ENCODE assay signal across 8 cellular contexts in the genomic region with DNA sequence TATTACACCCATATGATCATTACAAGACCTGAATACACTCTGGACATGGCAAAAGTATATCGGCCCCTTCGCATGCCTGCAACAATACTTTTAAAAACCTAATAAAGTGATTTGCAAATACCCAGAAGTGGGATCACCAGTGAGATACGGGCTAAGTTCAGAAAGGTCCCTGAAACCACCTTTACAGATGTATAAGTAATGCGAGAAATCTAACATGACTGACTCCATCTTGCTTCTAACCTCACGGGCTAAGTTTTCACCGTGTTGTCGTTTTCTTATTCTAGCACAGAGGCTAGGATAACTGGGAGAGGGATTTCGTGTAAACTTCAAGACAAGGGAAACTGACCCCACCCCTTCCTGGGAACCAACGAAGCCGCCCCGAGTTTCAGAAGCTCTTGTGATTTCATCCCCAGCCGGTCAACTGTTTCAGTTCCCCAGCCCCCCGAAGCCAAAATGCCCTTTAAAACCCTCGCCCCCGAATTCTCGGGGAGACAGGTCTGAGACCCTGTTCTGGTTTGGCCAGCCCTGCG. TPM values are rescaled to one million over a fixed set of nuclear protein-coding genes. Genes with fewer than 3 reads are reported as not detected.
DNase-seq lines count a peak whose midpoint lies in the region; ATAC-seq, FAIRE-seq and TF ChIP-seq lines count a peak whose summit lies in the region.

No MANE protein-coding gene starts in this region.

- TF ChIP-seq CTCF in coronary artery (IDR thresholded peaks at IDR 0.05) (no peak), HepG2 (CRISPR knock-in tag; IDR thresholded peaks at IDR 0.05) (no peak), thoracic aorta (IDR thresholded peaks at IDR 0.05) (no peak)

- H2AFZ ChIP-seq in GM23248 (peak overlapping the region; percentile 95), HepG2 (ENCODE audit: low read length) (no peak overlapping the region)

- H3K36me3 ChIP-seq in ES-I3 (ENCODE audit: insufficient read depth, low read length) (no peaks in the 10 kb centered on the region), GM23248 (ENCODE audit: low read depth) (no peaks in the 10 kb centered on the region), NT2/D1 (ENCODE audit: insufficient read depth, insufficient read length, low read length) (no peaks in the 10 kb centered on the region), HepG2 (replicated peaks in 1 of 2; ENCODE audit: control insufficient read depth in 1 of 2, insufficient read depth in 2 of 2, low read length in 2 of 2) (peaks cover 0 to 9% of the 10 kb centered on the region in 2 experiments; a peak in 2 of 5 replicates), thoracic aorta (no peaks in the 10 kb centered on the region)

- no peak for TF ChIP-seq EP300 in HepG2 (IDR thresholded peaks at IDR 0.05; ENCODE audit: low read depth in 2 of 2, low read length in 2 of 2)
- no peak for TF ChIP-seq EP300 in HepG2 (CRISPR knock-in tag; IDR thresholded peaks at IDR 0.05; ENCODE audit: borderline replicate concordance)

- peaks cover 13% of the 10 kb centered on the region; the same call in 1 of the 2 replicates for H3K79me2 ChIP-seq in GM23248 (ENCODE audit: insufficient read depth)
- H3K79me2 ChIP-seq in HepG2 (ENCODE audit: insufficient read depth, low read length): peaks cover 55% of the 10 kb centered on the region

- 0 out of 2 replicates have a peak, but pooled peaks cover 24% of the 10 kb centered on the region for H3F3A ChIP-seq in GM23248 (ENCODE audit: insufficient read depth)

- no peak for ATAC-seq in HepG2
- ATAC-seq in thoracic aorta (ENCODE audit: insufficient number of reproducible peaks, low FRiP score, low read depth): peak; percentile 29

- H3K27ac ChIP-seq in GM23248 (peak overlapping the region; percentile 66), coronary artery (peak overlapping the region; percentile 82 to 95), HepG2 (ENCODE audit: extremely low read length, insufficient read depth, low read length) (peak overlapping the region; percentile 86), thoracic aorta (peak overlapping the region; percentile 76 to 80)

- FAIRE-seq in HepG2 (lab: Jason Lieb, UNC): peak; percentile 18

- no peak; a peak in 1 of 4 replicates for TF ChIP-seq POLR2A in HepG2 (IDR thresholded peaks at IDR 0.05; ENCODE audit: insufficient read depth in 1 of 2, low read depth in 2 of 2, low read length in 2 of 2)

- 0 out of 2 replicates have a peak, but pooled peaks have one; percentile 25 for TF ChIP-seq RAD21 in HepG2 (CRISPR knock-in tag; IDR thresholded peaks at IDR 0.05)

- H3K9me3 ChIP-seq in ES-I3 (ENCODE audit: control insufficient read depth, insufficient read depth, low read length) (no peaks in the 10 kb centered on the region), GM23248 (ENCODE audit: low read depth) (no peaks in the 10 kb centered on the region), NT2/D1 (ENCODE audit: insufficient read depth, low read length) (no peaks in the 10 kb centered on the region), HepG2 (ENCODE audit: low read length) (no peaks in the 10 kb centered on the region), thoracic aorta (no peaks in the 10 kb centered on the region)

- peak overlapping the region; percentile 82 for H3K4me2 ChIP-seq in GM23248 (ENCODE audit: unreplicated experiment)
- peak overlapping the region; percentile 79 for H3K4me2 ChIP-seq in HepG2 (ENCODE audit: low read depth, low read length)

- in situ Hi-C loops in GM23248 (cut with MboI): no loop called here
- in situ Hi-C loops in HepG2 (cut with HindIII; ENCODE audit: extremely low pct_ligation_motif_present, low pct_unique_long_range_greater_than_20kb): no loop called here

- CTCF ChIA-PET in HepG2 (lab: Yijun Ruan, JAX; ENCODE audit: low intra/inter-chr PET ratio, low total read pairs): no interaction called here

- DNase-seq in GM23248 (peak; percentile 74), NT2/D1 (ENCODE audit: low read depth, low spot score) (no peak), coronary artery (ENCODE audit: low spot score) (no peak), HepG2 (ENCODE audit: low spot score) (no peak), thoracic aorta (ENCODE audit: low spot score) (no peak), NCI-H1417 treated with DMSO at 0.1 percent for 48 hours (lab: John Stamatoyannopoulos, UW) (no peak), NCI-H1930 (lab: John Stamatoyannopoulos, UW) (no peak)

- 1 to 2% methylated on average over 17 of the region's 17 CpGs for WGBS in GM23248 (ENCODE audit: low coverage in 1 of 2, low lambda C conversion rate in 2 of 2, missing lambda C conversion rate in 2 of 2), 2 experiments
- WGBS in HepG2 (ENCODE audit: low lambda C conversion rate): 20% methylated on average over 17 of the region's 17 CpGs

- H3K9me2 ChIP-seq in GM23248 (ENCODE audit: insufficient read depth): no peaks in the 10 kb centered on the region

- no peaks in the 10 kb centered on the region for H3K27me3 ChIP-seq in GM23248 (replicated peaks; ENCODE audit: insufficient read depth)
- no peaks in the 10 kb centered on the region for H3K27me3 ChIP-seq in NT2/D1 (ENCODE audit: insufficient read depth, insufficient read length)
- no peaks in the 10 kb centered on the region for H3K27me3 ChIP-seq in HepG2 (ENCODE audit: control insufficient read depth in 1 of 2, insufficient read depth in 2 of 2, low read length in 2 of 2)
- H3K27me3 ChIP-seq in thoracic aorta (replicated peaks; ENCODE audit: insufficient read depth): no peaks in the 10 kb centered on the region

- H3K9ac ChIP-seq in ES-I3 (ENCODE audit: low read depth, low read length): peak overlapping the region; percentile 97
- peak overlapping the region; percentile 89 for H3K9ac ChIP-seq in GM23248
- no peak overlapping the region for H3K9ac ChIP-seq in NT2/D1 (ENCODE audit: insufficient read length, low read depth)
- peak overlapping the region; percentile 95 for H3K9ac ChIP-seq in HepG2 (ENCODE audit: insufficient read depth, low read depth, low read length)

- no TSS peak for BruUV-seq in HepG2 (replicated peaks; lab: Mats Ljungman, UMichigan)

- H3K4me3 ChIP-seq in GM23248 (peak overlapping the region; percentile 87), NT2/D1 (ENCODE audit: insufficient read length, low read depth) (peak overlapping the region; percentile 50), coronary artery (peak overlapping the region; percentile 99), HepG2 (replicated peaks in 1 of 3; ENCODE audit: insufficient read depth in 1 of 3, low read depth in 2 of 3, low read length in 3 of 3) (peak overlapping the region; percentile 76 to 80 (median 79)), thoracic aorta (peak overlapping the region; percentile 76)

- no peaks in the 10 kb centered on the region for H4K20me1 ChIP-seq in GM23248 (ENCODE audit: insufficient read depth)
- H4K20me1 ChIP-seq in HepG2 (ENCODE audit: insufficient read depth, low read length): no peaks in the 10 kb centered on the region

- POLR2A ChIA-PET in HepG2 (lab: Yijun Ruan, JAX): interaction anchor here (0.9 to 1.3 kb wide), 2 partner anchors 29 to 35 kb away, joined by 7 to 8 read pairs; no protein-coding TSS in a partner anchor

- intact Hi-C loops in HepG2 (cut with micrococcal nuclease; ENCODE audit: unreplicated experiment): no loop called here

- H3K4me1 ChIP-seq in ES-I3 (ENCODE audit: insufficient read depth, low read length) (peaks cover 15% of the 10 kb centered on the region), GM23248 (ENCODE audit: insufficient read depth) (peaks cover 28% of the 10 kb centered on the region), NT2/D1 (ENCODE audit: insufficient read depth, insufficient read length) (no peaks in the 10 kb centered on the region), HepG2 (ENCODE audit: insufficient read depth, low read length) (peaks cover 75% of the 10 kb centered on the region), thoracic aorta (ENCODE audit: control insufficient read depth in 1 of 2, low read depth in 2 of 2) (peaks cover 4 to 18% of the 10 kb centered on the region in 2 donors)

RNA-seq across cellular contexts. Expression of a gene that starts 0.7 kb away (rescaled TPM):
- total RNA-seq in GM23248 (2014; rRNA removed; shearing (Covaris generic)): 8.9 and 12.0 TPM in 2 replicates
- polyA plus RNA-seq in GM23248 (2016; fragmentation: Nextera tagmentation; extraction: Ambion mirVana): 8.8 and 11.1 TPM in 2 replicates
- total RNA-seq in HepG2 (2016; rRNA removed; fragmentation: Illumina TruSeq; extraction: Trizol): 36.7 and 44.9 TPM in 2 replicates
- total RNA-seq in HepG2 (2016; cell fraction: cytosol; rRNA removed; fragmentation: Illumina TruSeq; extraction: Trizol; ENCODE audit: low read depth): 9.7 and 12.6 TPM in 2 replicates
- 36.6 and 45.1 TPM in 2 replicates for total RNA-seq in HepG2 (2016; cell fraction: insoluble cytoplasmic fraction; rRNA removed; fragmentation: Illumina TruSeq; extraction: Trizol)
- total RNA-seq in HepG2 (2016; cell fraction: membrane; rRNA removed; fragmentation: Illumina TruSeq; extraction: Trizol): 19.2 and 21.1 TPM in 2 replicates
- 32.6 and 38.5 TPM in 2 replicates for total RNA-seq in HepG2 (2016; cell fraction: nucleus; rRNA removed; fragmentation: Illumina TruSeq; extraction: Trizol)
- polyA plus RNA-seq in HepG2 (2011; rRNA removed): 47.6 and 68.2 TPM in 2 replicates
- 25.3 and 33.8 TPM in 2 replicates for polyA plus RNA-seq in HepG2 (2011; cell fraction: cytosol; rRNA removed)
- 67.5 and 93.8 TPM in 2 replicates for polyA plus RNA-seq in HepG2 (2011; cell fraction: nucleus; rRNA removed)
- 33.0 and 40.9 TPM in 2 replicates for polyA plus RNA-seq in HepG2 (2012)
- polyA plus RNA-seq in HepG2 (2016; cell fraction: cytosol; fragmentation: Illumina TruSeq; extraction: Trizol; ENCODE audit: low read depth): 6.4 and 9.5 TPM in 2 replicates
- 47.8 and 50.1 TPM in 2 replicates for polyA plus RNA-seq in HepG2 (2016; cell fraction: insoluble cytoplasmic fraction; fragmentation: Illumina TruSeq; extraction: Trizol; ENCODE audit: low read depth)
- 12.9 and 17.9 TPM in 2 replicates for polyA plus RNA-seq in HepG2 (2016; cell fraction: membrane; fragmentation: Illumina TruSeq; extraction: Trizol; ENCODE audit: low read depth)
- 62.7 and 63.1 TPM in 2 replicates for polyA plus RNA-seq in HepG2 (2016; cell fraction: nucleus; fragmentation: Illumina TruSeq; extraction: Trizol; ENCODE audit: insufficient read depth, low read depth)
- polyA minus RNA-seq in HepG2 (2011; rRNA and poly(A)+ RNA removed; ENCODE audit: low replicate concordance): 1.7 and 17.2 TPM in 2 replicates
- 22.9 and 23.5 TPM in 2 replicates for polyA minus RNA-seq in HepG2 (2011; cell fraction: cytosol; rRNA and poly(A)+ RNA removed)
- 56.4 and 60.9 TPM in 2 replicates for polyA minus RNA-seq in HepG2 (2011; cell fraction: nucleus; rRNA and poly(A)+ RNA removed)
- total RNA-seq in thoracic aorta: 10 to 100 TPM; 10.4 to 16.4 TPM

RNA-seq across cellular contexts. Expression of a gene that starts 29.8 kb away (rescaled TPM):
- not detected in 2 replicates for total RNA-seq in GM23248 (2014; rRNA removed; shearing (Covaris generic))
- polyA plus RNA-seq in GM23248 (2016; fragmentation: Nextera tagmentation; extraction: Ambion mirVana): 0.13 and 0.19 TPM in 2 replicates
- 0.21 and 0.22 TPM in 2 replicates for total RNA-seq in HepG2 (2016; rRNA removed; fragmentation: Illumina TruSeq; extraction: Trizol)
- total RNA-seq in HepG2 (2016; cell fraction: cytosol; rRNA removed; fragmentation: Illumina TruSeq; extraction: Trizol; ENCODE audit: low read depth): 0.18 TPM in 1 of 2 replicates, not detected in the other
- 0.19 and 0.21 TPM in 2 replicates for total RNA-seq in HepG2 (2016; cell fraction: insoluble cytoplasmic fraction; rRNA removed; fragmentation: Illumina TruSeq; extraction: Trizol)
- 0.07 and 0.12 TPM in 2 replicates for total RNA-seq in HepG2 (2016; cell fraction: membrane; rRNA removed; fragmentation: Illumina TruSeq; extraction: Trizol)
- 0.16 and 0.28 TPM in 2 replicates for total RNA-seq in HepG2 (2016; cell fraction: nucleus; rRNA removed; fragmentation: Illumina TruSeq; extraction: Trizol)
- 0.09 and 0.12 TPM in 2 replicates for polyA plus RNA-seq in HepG2 (2011; rRNA removed)
- polyA plus RNA-seq in HepG2 (2011; cell fraction: cytosol; rRNA removed): 0.01 and 0.05 TPM in 2 replicates
- 0.19 TPM in 2 replicates for polyA plus RNA-seq in HepG2 (2011; cell fraction: nucleus; rRNA removed)
- 0.24 and 0.25 TPM in 2 replicates for polyA plus RNA-seq in HepG2 (2012)
- not detected in 2 replicates for polyA plus RNA-seq in HepG2 (2016; cell fraction: cytosol; fragmentation: Illumina TruSeq; extraction: Trizol; ENCODE audit: low read depth)
- polyA plus RNA-seq in HepG2 (2016; cell fraction: insoluble cytoplasmic fraction; fragmentation: Illumina TruSeq; extraction: Trizol; ENCODE audit: low read depth): 0.09 and 0.19 TPM in 2 replicates
- 0.07 TPM in 1 of 2 replicates, not detected in the other for polyA plus RNA-seq in HepG2 (2016; cell fraction: membrane; fragmentation: Illumina TruSeq; extraction: Trizol; ENCODE audit: low read depth)
- polyA plus RNA-seq in HepG2 (2016; cell fraction: nucleus; fragmentation: Illumina TruSeq; extraction: Trizol; ENCODE audit: insufficient read depth, low read depth): 0.37 and 0.72 TPM in 2 replicates
- 0.10 TPM in 1 of 2 replicates, not detected in the other for polyA minus RNA-seq in HepG2 (2011; rRNA and poly(A)+ RNA removed; ENCODE audit: low replicate concordance)
- not detected in 2 replicates for polyA minus RNA-seq in HepG2 (2011; cell fraction: cytosol; rRNA and poly(A)+ RNA removed)
- polyA minus RNA-seq in HepG2 (2011; cell fraction: nucleus; rRNA and poly(A)+ RNA removed): 0.26 and 0.37 TPM in 2 replicates
- under 1 TPM; 0.27 to 0.28 TPM for total RNA-seq in thoracic aorta
